In genomic region chr12:53483979-53484377, GRCh38 we compare ENCODE assay signal across 17 cellular contexts. TPM values are rescaled to one million over a fixed set of nuclear protein-coding genes. Genes with fewer than 3 reads are reported as not detected.
DNase-seq lines count a peak whose midpoint lies in the region; ATAC-seq, FAIRE-seq and TF ChIP-seq lines count a peak whose summit lies in the region.
"Had no signal": no experiment of that assay in that cellular context is flagged by ENCODE, and none has a peak within 500 bp of the region (broad histone marks: within the 10 kb centered on the region; RNA-seq: fewer than 3 reads in every experiment).

No MANE protein-coding gene starts in this region.

- FAIRE-seq in kidney (lab: Jason Lieb, UNC) = no peak
- FAIRE-seq: TTC549 had no signal

- peak in 1 of 2 donors; percentile 4 for ATAC-seq in natural killer cell treated with Interleukin-12 subunit alpha and Interleukin-12 subunit beta and Interleukin-15 and Interleukin-18, amount 100 ng/mL, for 72 hours
- ATAC-seq in natural killer cell = no peak
- peak; percentile 31 for ATAC-seq in activated CD8-positive, alpha-beta T cell treated with anti-CD3 and anti-CD28 coated beads for 36 hours
- ATAC-seq in upper lobe of right lung = no peak
- ATAC-seq: gastrocnemius medialis had no signal

- H2BK120ac ChIP-seq in mesenchymal stem cell (ENCODE audit: low read depth, low read length) = no peak overlapping the region

- no peak overlapping the region for H3K23ac ChIP-seq in mesenchymal stem cell (ENCODE audit: low read length in 2 of 2)

- H3K27me3 Mint-ChIP-seq in natural killer cell treated with Interleukin-12 subunit alpha and Interleukin-12 subunit beta and Interleukin-15 and Interleukin-18, amount 100 ng/mL, for 72 hours = no peaks in the 10 kb centered on the region
- H3K27me3 Mint-ChIP-seq in natural killer cell (ENCODE audit: low read depth in 2 of 2) = no peaks in the 10 kb centered on the region
- H3K27me3 Mint-ChIP-seq in activated CD8-positive, alpha-beta T cell treated with anti-CD3 and anti-CD28 coated beads for 36 hours = no peaks in the 10 kb centered on the region

- H3K9me3 Mint-ChIP-seq in natural killer cell treated with Interleukin-12 subunit alpha and Interleukin-12 subunit beta and Interleukin-15 and Interleukin-18, amount 100 ng/mL, for 72 hours = no peaks in the 10 kb centered on the region
- no peaks in the 10 kb centered on the region for H3K9me3 Mint-ChIP-seq in natural killer cell
- no peaks in the 10 kb centered on the region for H3K9me3 Mint-ChIP-seq in activated CD8-positive, alpha-beta T cell treated with anti-CD3 and anti-CD28 coated beads for 36 hours

- H3K27ac ChIP-seq in mesenchymal stem cell (ENCODE audit: low read length, poor library complexity, severe bottlenecking) (peak overlapping the region; percentile 11), upper lobe of right lung (peak overlapping the region; percentile 17), kidney (ENCODE audit: low read depth in 2 of 2, low read length in 2 of 2) (peak overlapping the region in 1 of 2 donors; percentile 28)

- H3K36me3 Mint-ChIP-seq in natural killer cell treated with Interleukin-12 subunit alpha and Interleukin-12 subunit beta and Interleukin-15 and Interleukin-18, amount 100 ng/mL, for 72 hours = peaks cover 9% of the 10 kb centered on the region
- peaks cover 10% of the 10 kb centered on the region for H3K36me3 Mint-ChIP-seq in natural killer cell
- peaks cover 32% of the 10 kb centered on the region for H3K36me3 Mint-ChIP-seq in activated CD8-positive, alpha-beta T cell treated with anti-CD3 and anti-CD28 coated beads for 36 hours (ENCODE audit: low read depth)

- H2AK5ac ChIP-seq in mesenchymal stem cell (ENCODE audit: low read length, severe bottlenecking) = no peak overlapping the region

- H4K91ac ChIP-seq in mesenchymal stem cell (ENCODE audit: low read length) = no peak overlapping the region

- H2AFZ ChIP-seq in mesenchymal stem cell (ENCODE audit: low read depth, low read length) = no peak overlapping the region

- H3K4me1 Mint-ChIP-seq in natural killer cell treated with Interleukin-12 subunit alpha and Interleukin-12 subunit beta and Interleukin-15 and Interleukin-18, amount 100 ng/mL, for 72 hours (ENCODE audit: low read depth in 2 of 2) = peaks cover 0 to 27% of the 10 kb centered on the region in 2 donors
- peaks cover 8 to 33% of the 10 kb centered on the region in 2 donors for H3K4me1 Mint-ChIP-seq in natural killer cell
- H3K4me1 Mint-ChIP-seq in activated CD8-positive, alpha-beta T cell treated with anti-CD3 and anti-CD28 coated beads for 36 hours (ENCODE audit: low read depth) = peaks cover 17% of the 10 kb centered on the region

- H3K9me3 ChIP-seq in mesenchymal stem cell (ENCODE audit: control insufficient read depth, low read length) (no peaks in the 10 kb centered on the region), upper lobe of right lung (no peaks in the 10 kb centered on the region), kidney (ENCODE audit: control insufficient read depth in 1 of 2, low read length in 2 of 2) (no peaks in the 10 kb centered on the region)
- H3K9me3 ChIP-seq: gastrocnemius medialis had no signal

- no peak for DNase-seq in natural killer cell treated with Interleukin-12 subunit alpha and Interleukin-12 subunit beta and Interleukin-15 and Interleukin-18, amount 100 ng/mL, for 72 hours (ENCODE audit: low spot score)
- DNase-seq in natural killer cell (no peak), mesenchymal stem cell (no peak), upper lobe of right lung (no peak), head of caudate nucleus (no peak), kidney (no peak), DMS53 treated with DMSO at 0.1 percent for 48 hours (lab: John Stamatoyannopoulos, UW; ENCODE audit: unreplicated experiment) (no peak)
- DNase-seq in activated CD8-positive, alpha-beta T cell treated with anti-CD3 and anti-CD28 coated beads for 36 hours = no peak
- DNase-seq: AML-193; GOT3; NCI-H2029 treated with DMSO at 0.1 percent for 48 hours; retina; SHP77 treated with DMSO at 0.1 percent for 48 hours; stimulated activated CD4-positive, alpha-beta T cell treated with anti-CD3 and anti-CD28 coated beads, Interleukin-4, amount 100 ng/mL, for 4 hours; stimulated activated naive CD4-positive, alpha-beta T cell had no signal

- H4K8ac ChIP-seq in mesenchymal stem cell (ENCODE audit: low read length) = peak overlapping the region; percentile 45

- H2BK12ac ChIP-seq in mesenchymal stem cell (ENCODE audit: low read length in 2 of 2) = no peak overlapping the region

- H3K79me1 ChIP-seq in mesenchymal stem cell (replicated peaks; ENCODE audit: low read length, poor library complexity, severe bottlenecking) = peaks cover 16% of the 10 kb centered on the region

- peaks cover 24% of the 10 kb centered on the region for H3K4me1 ChIP-seq in mesenchymal stem cell (ENCODE audit: control insufficient read depth, insufficient read depth, low read depth, low read length)
- no peaks in the 10 kb centered on the region for H3K4me1 ChIP-seq in upper lobe of right lung
- no peaks in the 10 kb centered on the region for H3K4me1 ChIP-seq in kidney (ENCODE audit: control insufficient read depth in 1 of 2, insufficient read depth in 1 of 2, low read depth in 1 of 2, low read length in 2 of 2)

- H3K27me3 ChIP-seq in mesenchymal stem cell (ENCODE audit: control insufficient read depth in 1 of 2, insufficient read depth in 1 of 2, low read length in 2 of 2) (no peaks in the 10 kb centered on the region), upper lobe of right lung (no peaks in the 10 kb centered on the region)
- H3K27me3 ChIP-seq: gastrocnemius medialis had no signal

- H2BK15ac ChIP-seq in mesenchymal stem cell (ENCODE audit: low read depth, poor library complexity, severe bottlenecking) = no peak overlapping the region

- peak overlapping the region; percentile 23 to 25 for H3K27ac Mint-ChIP-seq in natural killer cell treated with Interleukin-12 subunit alpha and Interleukin-12 subunit beta and Interleukin-15 and Interleukin-18, amount 100 ng/mL, for 72 hours
- H3K27ac Mint-ChIP-seq in natural killer cell = peak overlapping the region in 1 of 2 donors; percentile 80
- peak overlapping the region; percentile 10 for H3K27ac Mint-ChIP-seq in activated CD8-positive, alpha-beta T cell treated with anti-CD3 and anti-CD28 coated beads for 36 hours

- no peak overlapping the region for H3K4me3 Mint-ChIP-seq in natural killer cell treated with Interleukin-12 subunit alpha and Interleukin-12 subunit beta and Interleukin-15 and Interleukin-18, amount 100 ng/mL, for 72 hours
- no peak overlapping the region for H3K4me3 Mint-ChIP-seq in natural killer cell
- H3K4me3 Mint-ChIP-seq in activated CD8-positive, alpha-beta T cell treated with anti-CD3 and anti-CD28 coated beads for 36 hours = no peak overlapping the region

- POLR2A ChIA-PET in activated CD8-positive, alpha-beta T cell treated with anti-CD3 and anti-CD28 coated beads for 36 hours (lab: Charles Lee) = interaction anchor here (0.6 to 54.1 kb wide), 3 partner anchors 3 to 270 kb away, joined by 3 to 1494 read pairs (median 1494); partner anchors contain the start of genes MAP3K12, NPFF, PCBP2 and TARBP2

- H3K18ac ChIP-seq in mesenchymal stem cell (ENCODE audit: low read depth in 1 of 2, low read length in 2 of 2) = no peak overlapping the region

- H3K36me3 ChIP-seq in mesenchymal stem cell (ENCODE audit: control insufficient read depth in 1 of 2, insufficient read depth in 2 of 2, low read depth in 1 of 2, low read length in 2 of 2) = peaks cover 71 to 85% of the 10 kb centered on the region in 2 experiments
- peaks cover 89% of the 10 kb centered on the region for H3K36me3 ChIP-seq in upper lobe of right lung
- peaks cover 31 to 46% of the 10 kb centered on the region in 2 donors for H3K36me3 ChIP-seq in kidney (ENCODE audit: control insufficient read depth in 1 of 2, insufficient read depth in 2 of 2, low read length in 2 of 2)

- no peak overlapping the region for H3K4me2 ChIP-seq in mesenchymal stem cell (ENCODE audit: low read length, poor library complexity, severe bottlenecking)

- H3K14ac ChIP-seq in mesenchymal stem cell (ENCODE audit: low read length in 2 of 2) = no peak overlapping the region

- no peak overlapping the region for H3K4ac ChIP-seq in mesenchymal stem cell (ENCODE audit: low read depth in 1 of 2, low read length in 2 of 2)

- intact Hi-C loops in natural killer cell (cut with micrococcal nuclease) = no loop called here
- intact Hi-C loops in activated CD8-positive, alpha-beta T cell treated with anti-CD3 and anti-CD28 coated beads for 36 hours (cut with micrococcal nuclease) = no loop called here
- intact Hi-C loops in upper lobe of right lung (cut with DNase I) = no loop called here
- intact Hi-C loops in head of caudate nucleus (cut with DNase I) = no loop called here
- intact Hi-C loops in kidney (cut with DNase I) = no loop called here

- TF ChIP-seq CTCF in natural killer cell (IDR thresholded peaks at IDR 0.05) (no peak), upper lobe of right lung (IDR thresholded peaks at IDR 0.05) (no peak), kidney (IDR thresholded peaks at IDR 0.05; ENCODE audit: borderline replicate concordance, extremely low read depth, insufficient read depth) (no peak)
- no peak for TF ChIP-seq CTCF in activated CD8-positive, alpha-beta T cell treated with anti-CD3 and anti-CD28 coated beads for 36 hours (IDR thresholded peaks at IDR 0.05)

- H3K9ac ChIP-seq in mesenchymal stem cell (ENCODE audit: low read length) = no peak overlapping the region
- H3K9ac ChIP-seq in kidney (ENCODE audit: low read length in 2 of 2) = no peak overlapping the region

- WGBS in mesenchymal stem cell = 94% methylated on average over 4 of the region's 4 CpGs

- no peak overlapping the region for H2BK5ac ChIP-seq in mesenchymal stem cell (ENCODE audit: low read depth, low read length, poor library complexity, severe bottlenecking)

- CTCF ChIA-PET in activated CD8-positive, alpha-beta T cell treated with anti-CD3 and anti-CD28 coated beads for 36 hours (lab: Charles Lee) = interaction anchor here (0.8 kb wide), 1 partner anchor 9 kb away, joined by 6 read pairs; no protein-coding TSS in a partner anchor

- no peak overlapping the region for H3K4me3 ChIP-seq in mesenchymal stem cell (ENCODE audit: insufficient read depth in 1 of 2, low read depth in 1 of 2, low read length in 2 of 2)
- no peak overlapping the region for H3K4me3 ChIP-seq in upper lobe of right lung
- no peak overlapping the region for H3K4me3 ChIP-seq in kidney (ENCODE audit: low read length in 2 of 2)
- H3K4me3 ChIP-seq: gastrocnemius medialis had no signal

RNA-seq across cellular contexts. Expression of gene MAP3K12, which starts 15.3 kb away (rescaled TPM):
- 10 to 100 TPM; 13.1 to 13.3 TPM for total RNA-seq in natural killer cell treated with Interleukin-12 subunit alpha and Interleukin-12 subunit beta and Interleukin-15 and Interleukin-18, amount 100 ng/mL, for 72 hours
- total RNA-seq in natural killer cell = 10 to 100 TPM; 15.3 to 21.8 (median 21.8) TPM
- total RNA-seq in activated CD8-positive, alpha-beta T cell treated with anti-CD3 and anti-CD28 coated beads for 36 hours = 10 to 100 TPM in 1 of 2 experiments, 1 to 10 TPM in 1; 8.2 to 10.0 TPM
- 59.4 TPM for polyA plus RNA-seq in mesenchymal stem cell (2013, experiment 1 of 2)
- polyA plus RNA-seq in mesenchymal stem cell (2013, experiment 2 of 2) = 61.3 TPM
- total RNA-seq in upper lobe of right lung = 22.3 TPM
- 21.8 TPM for total RNA-seq in kidney
- polyA plus RNA-seq in kidney (ENCODE audit: insufficient read depth, low read depth, low replicate concordance) = 15.2 TPM

RNA-seq across cellular contexts. Expression of gene TARBP2, which starts 17.1 kb away (rescaled TPM):
- 10 to 100 TPM; 33.8 to 56.7 TPM for total RNA-seq in natural killer cell treated with Interleukin-12 subunit alpha and Interleukin-12 subunit beta and Interleukin-15 and Interleukin-18, amount 100 ng/mL, for 72 hours
- total RNA-seq in natural killer cell (10 to 100 TPM; 23.8 to 35.1 (median 33.7) TPM), upper lobe of right lung (33.1 TPM), kidney (32.5 TPM)
- 10 to 100 TPM; 32.0 to 33.3 TPM for total RNA-seq in activated CD8-positive, alpha-beta T cell treated with anti-CD3 and anti-CD28 coated beads for 36 hours
- polyA plus RNA-seq in mesenchymal stem cell (2013, experiment 1 of 2) = 22.2 TPM
- 24.9 TPM for polyA plus RNA-seq in mesenchymal stem cell (2013, experiment 2 of 2)
- 36.3 TPM for polyA plus RNA-seq in kidney (ENCODE audit: insufficient read depth, low read depth, low replicate concordance)

RNA-seq across cellular contexts. Expression of gene NPFF, which starts 23.3 kb away (rescaled TPM):
- total RNA-seq in natural killer cell treated with Interleukin-12 subunit alpha and Interleukin-12 subunit beta and Interleukin-15 and Interleukin-18, amount 100 ng/mL, for 72 hours = 1 to 10 TPM in 1 of 2 donors, not detected in 1; 1.9 TPM
- total RNA-seq in natural killer cell = not detected
- total RNA-seq in activated CD8-positive, alpha-beta T cell treated with anti-CD3 and anti-CD28 coated beads for 36 hours = not detected
- 0.25 TPM for polyA plus RNA-seq in mesenchymal stem cell (2013, experiment 1 of 2)
- polyA plus RNA-seq in mesenchymal stem cell (2013, experiment 2 of 2) = 0.67 TPM
- not detected for total RNA-seq in upper lobe of right lung
- total RNA-seq in kidney = not detected
- polyA plus RNA-seq in kidney (ENCODE audit: insufficient read depth, low read depth, low replicate concordance) = 1.3 TPM
- total RNA-seq: gastrocnemius medialis had no signal

RNA-seq across cellular contexts. Expression of gene PCBP2, which starts 32.1 kb away (rescaled TPM):
- 100 to 1,000 TPM; 641 to 747 TPM for total RNA-seq in natural killer cell treated with Interleukin-12 subunit alpha and Interleukin-12 subunit beta and Interleukin-15 and Interleukin-18, amount 100 ng/mL, for 72 hours
- total RNA-seq in natural killer cell (1,000 to 10,000 TPM in 1 of 3 donors, 100 to 1,000 TPM in 2; 910 to 1,083 (median 943) TPM), upper lobe of right lung (727 TPM), kidney (732 TPM)
- 100 to 1,000 TPM; 958 to 973 TPM for total RNA-seq in activated CD8-positive, alpha-beta T cell treated with anti-CD3 and anti-CD28 coated beads for 36 hours
- 467 TPM for polyA plus RNA-seq in mesenchymal stem cell (2013, experiment 1 of 2)
- polyA plus RNA-seq in mesenchymal stem cell (2013, experiment 2 of 2) = 455 TPM
- polyA plus RNA-seq in kidney (ENCODE audit: insufficient read depth, low read depth, low replicate concordance) = 597 TPM

RNA-seq across cellular contexts. Expression of gene PRR13, which starts 42.4 kb away (rescaled TPM):
- 100 to 1,000 TPM; 206 to 353 TPM for total RNA-seq in natural killer cell treated with Interleukin-12 subunit alpha and Interleukin-12 subunit beta and Interleukin-15 and Interleukin-18, amount 100 ng/mL, for 72 hours
- total RNA-seq in natural killer cell = 100 to 1,000 TPM; 214 to 233 (median 231) TPM
- total RNA-seq in activated CD8-positive, alpha-beta T cell treated with anti-CD3 and anti-CD28 coated beads for 36 hours = 100 to 1,000 TPM; 167 to 187 TPM
- polyA plus RNA-seq in mesenchymal stem cell (2013, experiment 1 of 2) = 326 TPM
- polyA plus RNA-seq in mesenchymal stem cell (2013, experiment 2 of 2) = 326 TPM
- 172 TPM for total RNA-seq in upper lobe of right lung
- 226 TPM for total RNA-seq in kidney
- polyA plus RNA-seq in kidney (ENCODE audit: insufficient read depth, low read depth, low replicate concordance) = 889 TPM
